In the genomic region with DNA sequence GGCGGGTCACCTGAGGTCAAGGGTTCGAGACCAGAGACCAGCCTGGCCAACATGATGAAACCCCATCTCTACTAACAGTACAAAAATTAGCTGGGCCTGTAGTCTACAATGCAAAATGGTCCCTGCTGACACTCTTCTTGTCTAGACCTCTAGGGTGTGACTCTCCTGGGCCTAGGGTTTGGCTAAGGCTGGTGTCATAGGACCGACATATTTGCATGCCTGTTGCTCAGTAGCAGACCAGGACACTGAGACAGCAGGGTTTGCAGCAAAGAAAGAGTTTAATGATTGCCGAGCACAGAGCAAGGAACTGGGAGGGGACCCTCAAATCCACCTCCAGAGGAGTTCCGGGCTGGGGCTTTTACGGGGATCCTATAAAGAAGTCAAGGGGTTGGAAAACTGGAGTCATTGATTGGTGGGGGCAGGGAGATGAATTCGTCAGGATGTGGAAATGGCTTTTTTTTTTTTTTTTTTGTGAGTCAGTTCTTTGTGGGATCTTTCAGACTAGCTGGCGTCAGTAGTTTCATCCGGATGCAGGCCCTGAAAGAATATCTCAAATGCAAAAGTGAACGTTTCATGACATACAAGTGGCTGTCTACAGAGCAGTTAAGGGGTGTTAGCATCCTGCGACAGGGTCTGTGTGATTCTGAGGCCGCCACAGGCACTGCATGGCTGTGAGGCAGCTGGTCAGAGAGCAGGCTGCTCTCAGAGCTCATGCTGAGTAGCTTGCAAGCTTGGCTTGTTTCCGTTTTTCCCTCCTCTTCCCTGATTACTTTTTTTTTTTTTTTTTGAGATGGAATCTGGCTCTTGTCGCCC, we compare ENCODE assay signal across 8 cellular contexts. TPM values are rescaled to one million over a fixed set of nuclear protein-coding genes. Genes with fewer than 3 reads are reported as not detected.
DNase-seq lines count a peak whose midpoint lies in the region; ATAC-seq and TF ChIP-seq lines count a peak whose summit lies in the region.

No MANE protein-coding gene starts in this region.

- DNase-seq in HS-27A (ENCODE audit: low read depth) (peak; percentile 35), adipocyte (ENCODE audit: low read depth) (peak; percentile 26), right cardiac atrium (peak in 1 of 3 donors; percentile 76), thoracic aorta (ENCODE audit: low spot score) (no peak), caudate nucleus (lab: John Stamatoyannopoulos, UW) (no peak), SIG-M5 (lab: John Stamatoyannopoulos, UW) (no peak), head of caudate nucleus (no peak)
- DNase-seq in natural killer cell treated with Interleukin-12 subunit alpha and Interleukin-12 subunit beta and Interleukin-15 and Interleukin-18, amount 100 ng/mL, for 72 hours (ENCODE audit: low spot score) = no peak

- intact Hi-C loops in right cardiac atrium (cut with DNase I) = no loop called here
- intact Hi-C loops in head of caudate nucleus (cut with DNase I) = no loop called here

- H3K9ac ChIP-seq in adipocyte (ENCODE audit: low read length) = peak overlapping the region; percentile 81

- no peaks in the 10 kb centered on the region for H3K4me1 Mint-ChIP-seq in natural killer cell treated with Interleukin-12 subunit alpha and Interleukin-12 subunit beta and Interleukin-15 and Interleukin-18, amount 100 ng/mL, for 72 hours (ENCODE audit: low read depth in 2 of 2)

- peak overlapping the region; percentile 95 for H3K27ac ChIP-seq in right cardiac atrium (ENCODE audit: low read length)
- H3K27ac ChIP-seq in thoracic aorta = peak overlapping the region in 1 of 2 donors; percentile 64
- H3K27ac ChIP-seq in caudate nucleus (ENCODE audit: low read depth, low read length) = no peak overlapping the region

- H3K36me3 Mint-ChIP-seq in natural killer cell treated with Interleukin-12 subunit alpha and Interleukin-12 subunit beta and Interleukin-15 and Interleukin-18, amount 100 ng/mL, for 72 hours = no peaks in the 10 kb centered on the region

- H3K9me3 Mint-ChIP-seq in natural killer cell treated with Interleukin-12 subunit alpha and Interleukin-12 subunit beta and Interleukin-15 and Interleukin-18, amount 100 ng/mL, for 72 hours = no peaks in the 10 kb centered on the region

- peak; percentile 1 to 13 for ATAC-seq in right cardiac atrium
- ATAC-seq in thoracic aorta (ENCODE audit: insufficient number of reproducible peaks, low FRiP score, low read depth) = peak; percentile 10
- no peak for ATAC-seq in natural killer cell treated with Interleukin-12 subunit alpha and Interleukin-12 subunit beta and Interleukin-15 and Interleukin-18, amount 100 ng/mL, for 72 hours

- TF ChIP-seq CTCF in thoracic aorta (IDR thresholded peaks at IDR 0.05) = no peak

- no peaks in the 10 kb centered on the region for H3K36me3 ChIP-seq in adipocyte (ENCODE audit: control insufficient read depth, insufficient read depth, low read length, severe bottlenecking)
- no peaks in the 10 kb centered on the region for H3K36me3 ChIP-seq in thoracic aorta

- H3K4me3 ChIP-seq in adipocyte (ENCODE audit: low read length) (peak overlapping the region; percentile 51), right cardiac atrium (ENCODE audit: low read length) (no peak overlapping the region), thoracic aorta (no peak overlapping the region)

- no peaks in the 10 kb centered on the region for H3K27me3 Mint-ChIP-seq in natural killer cell treated with Interleukin-12 subunit alpha and Interleukin-12 subunit beta and Interleukin-15 and Interleukin-18, amount 100 ng/mL, for 72 hours

- H3K27me3 ChIP-seq in adipocyte (replicated peaks; ENCODE audit: control insufficient read depth, insufficient read depth, low read length) = no peaks in the 10 kb centered on the region
- no peaks in the 10 kb centered on the region for H3K27me3 ChIP-seq in right cardiac atrium (ENCODE audit: control insufficient read depth, insufficient read depth)
- no peaks in the 10 kb centered on the region for H3K27me3 ChIP-seq in thoracic aorta (replicated peaks; ENCODE audit: insufficient read depth)

- H3K27ac Mint-ChIP-seq in natural killer cell treated with Interleukin-12 subunit alpha and Interleukin-12 subunit beta and Interleukin-15 and Interleukin-18, amount 100 ng/mL, for 72 hours = no peak overlapping the region

- H3K4me3 Mint-ChIP-seq in natural killer cell treated with Interleukin-12 subunit alpha and Interleukin-12 subunit beta and Interleukin-15 and Interleukin-18, amount 100 ng/mL, for 72 hours = no peak overlapping the region

- WGBS in right cardiac atrium = 44% methylated on average over 14 of the region's 14 CpGs

- peaks cover 62% of the 10 kb centered on the region for H3K4me1 ChIP-seq in adipocyte (ENCODE audit: control insufficient read depth, insufficient read depth, low read length)
- peaks cover 3% of the 10 kb centered on the region for H3K4me1 ChIP-seq in right cardiac atrium (ENCODE audit: control insufficient read depth, insufficient read depth, low read length)
- H3K4me1 ChIP-seq in thoracic aorta (ENCODE audit: control insufficient read depth in 1 of 2, low read depth in 2 of 2) = peaks cover 11 to 12% of the 10 kb centered on the region in 2 donors

- H3K9me3 ChIP-seq in adipocyte (ENCODE audit: control insufficient read depth, low read length) (no peaks in the 10 kb centered on the region), right cardiac atrium (ENCODE audit: control insufficient read depth, low read length) (no peaks in the 10 kb centered on the region), thoracic aorta (no peaks in the 10 kb centered on the region)

RNA-seq across cellular contexts. Expression of a gene that starts 27.2 kb away (rescaled TPM):
- total RNA-seq in right cardiac atrium = 100 to 1,000 TPM in 1 of 4 donors, 10 to 100 TPM in 3; 74.3 to 103 (median 86.8) TPM
- 66.3 TPM for polyA plus RNA-seq in right cardiac atrium
- 10 to 100 TPM; 68.4 to 77.3 TPM for total RNA-seq in thoracic aorta
- under 1 TPM in 1 of 2 donors, not detected in 1; 0.33 TPM for total RNA-seq in natural killer cell treated with Interleukin-12 subunit alpha and Interleukin-12 subunit beta and Interleukin-15 and Interleukin-18, amount 100 ng/mL, for 72 hours

Comparison
In these comparisons a context has a peak if more than half of its experiments do, and no peak if none do; other contexts are left out.
1. DNase-seq: peak in HS-27A (single experiment) and adipocyte (single experiment); none in thoracic aorta (single experiment), caudate nucleus (0 of 61), natural killer cell treated with Interleukin-12 subunit alpha and Interleukin-12 subunit beta and Interleukin-15 and Interleukin-18, amount 100 ng/mL, for 72 hours (single experiment), SIG-M5 (single experiment) and head of caudate nucleus (0 of 42).
2. ATAC-seq: peak in right cardiac atrium (2 of 2) and thoracic aorta (single experiment); none in natural killer cell treated with Interleukin-12 subunit alpha and Interleukin-12 subunit beta and Interleukin-15 and Interleukin-18, amount 100 ng/mL, for 72 hours (0 of 2).
3. RNA of a gene that starts 27.2 kb away (total RNA-seq): 74.3 to 103 TPM in right cardiac atrium and 68.4 to 77.3 TPM in thoracic aorta; 0.33 TPM in natural killer cell treated with Interleukin-12 subunit alpha and Interleukin-12 subunit beta and Interleukin-15 and Interleukin-18, amount 100 ng/mL, for 72 hours; every median in the first group is over 10 times any median in the second.